3 cellular contexts compared by ENCODE assay signal in genomic region chr7:154855366-154855765, GRCh38.
"Had no signal": no experiment of that assay in that cellular context is flagged by ENCODE, and none has a peak within 500 bp of the region (broad histone marks: within the 10 kb centered on the region; RNA-seq: fewer than 3 reads in every experiment).

No MANE protein-coding gene starts in this region.

- DNase-seq: GDM1, GF-D8 had no signal

- H3K4me3 ChIP-seq: GM12878 had no signal

- ATAC-seq: GM12878 had no signal
